In the genomic region with DNA sequence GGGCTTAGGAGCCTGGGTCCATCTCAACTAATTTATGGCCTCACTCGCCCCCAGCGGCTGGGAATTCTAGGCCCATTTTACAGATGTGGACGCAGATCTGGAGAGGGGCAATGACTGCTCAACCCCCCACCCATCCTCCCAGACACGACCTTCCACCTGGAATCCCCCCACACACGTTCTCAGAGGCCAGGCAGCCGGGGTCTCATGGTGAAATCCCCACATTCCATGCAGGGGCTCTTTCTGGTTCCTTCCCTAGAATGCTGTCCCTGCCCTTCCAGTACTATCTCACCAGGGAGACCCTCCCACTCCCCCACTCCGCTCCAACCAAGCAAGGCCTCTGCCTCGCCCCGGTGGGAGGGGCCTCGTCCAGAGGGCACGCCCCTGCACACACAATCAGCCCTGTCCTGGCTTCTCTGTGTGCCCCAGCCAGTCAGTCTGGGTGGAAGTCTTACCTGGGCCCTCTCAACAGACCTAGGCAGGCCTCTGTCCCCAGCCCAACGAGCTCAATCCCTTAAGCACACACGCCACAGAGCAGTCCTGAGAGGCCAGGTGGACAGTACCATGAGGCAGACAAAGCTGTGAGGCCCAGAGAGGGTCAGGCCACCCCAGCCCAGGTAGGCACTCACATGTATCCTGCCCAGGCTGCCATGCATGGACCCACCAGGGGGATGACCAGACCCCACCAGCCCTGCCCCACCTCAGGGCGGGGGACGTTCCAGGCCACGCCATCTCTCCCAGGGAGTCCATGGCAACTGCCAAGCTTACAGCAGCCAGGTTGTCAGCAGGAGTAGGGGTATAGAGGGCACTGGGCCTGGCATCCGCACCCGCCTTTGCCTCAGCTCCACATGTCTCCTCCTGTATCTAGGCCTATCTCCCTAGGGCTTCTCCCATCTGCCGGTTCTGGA, we compare ENCODE assay signal across 8 cellular contexts. TPM values are rescaled to one million over a fixed set of nuclear protein-coding genes. Genes with fewer than 3 reads are reported as not detected.
DNase-seq lines count a peak whose midpoint lies in the region; ATAC-seq and TF ChIP-seq lines count a peak whose summit lies in the region.

No MANE protein-coding gene starts in this region.

- peak; percentile 36 for DNase-seq in activated naive CD8-positive, alpha-beta T cell treated with anti-CD3 and anti-CD28 coated beads for 36 hours
- DNase-seq in left colon: peak; percentile 90
- DNase-seq in thoracic aorta (ENCODE audit: low spot score): no peak
- no peak for DNase-seq in central memory CD4-positive, alpha-beta T cell

- H3K27ac Mint-ChIP-seq in IgD-negative memory B cell: peak overlapping the region; percentile 63 to 89 (median 71)
- no peak overlapping the region for H3K27ac Mint-ChIP-seq in activated naive CD8-positive, alpha-beta T cell treated with anti-CD3 and anti-CD28 coated beads for 36 hours

- H3K9me3 ChIP-seq in BLaER1 treated with 17β-estradiol and CSF1 and Interleukin-3, amounts not matched to agents 10 nM and 100 nM (replicated peaks in 1 of 11): no peaks in the 10 kb centered on the region
- no peaks in the 10 kb centered on the region for H3K9me3 ChIP-seq in thoracic aorta

- peaks cover 0 to 26% (median 0%) of the 10 kb centered on the region in 11 experiments; a peak in 1 of 22 replicates for H4K20me1 ChIP-seq in BLaER1 treated with 17β-estradiol and CSF1 and Interleukin-3, amounts not matched to agents 10 nM and 100 nM

- peak overlapping the region; percentile 95 to 99 (median 97) for H3K4me2 ChIP-seq in BLaER1 treated with 17β-estradiol and CSF1 and Interleukin-3, amounts not matched to agents 10 nM and 100 nM

- intact Hi-C loops in left colon (cut with DNase I, micrococcal nuclease): no loop called here

- H3K4me1 ChIP-seq in BLaER1 treated with 17β-estradiol and CSF1 and Interleukin-3, amounts not matched to agents 10 nM and 100 nM: peaks cover 8 to 38% (median 33%) of the 10 kb centered on the region in 10 experiments
- peaks cover 0 to 19% of the 10 kb centered on the region in 2 donors for H3K4me1 ChIP-seq in thoracic aorta (ENCODE audit: control insufficient read depth in 1 of 2, low read depth in 2 of 2)

- no peak for TF ChIP-seq CTCF in thoracic aorta (IDR thresholded peaks at IDR 0.05)

- H3K9me3 Mint-ChIP-seq in IgD-negative memory B cell: no peaks in the 10 kb centered on the region
- H3K9me3 Mint-ChIP-seq in activated naive CD8-positive, alpha-beta T cell treated with anti-CD3 and anti-CD28 coated beads for 36 hours: no peaks in the 10 kb centered on the region

- H3K27ac ChIP-seq in BLaER1 treated with 17β-estradiol and CSF1 and Interleukin-3, amounts not matched to agents 10 nM and 100 nM: peak overlapping the region; percentile 48 to 82 (median 66); a peak in 15 of 22 replicates
- no peak overlapping the region for H3K27ac ChIP-seq in thoracic aorta

- H3K36me3 Mint-ChIP-seq in IgD-negative memory B cell: peaks cover 2% of the 10 kb centered on the region
- H3K36me3 Mint-ChIP-seq in activated naive CD8-positive, alpha-beta T cell treated with anti-CD3 and anti-CD28 coated beads for 36 hours: peaks cover 5% of the 10 kb centered on the region

- peak overlapping the region; percentile 62 to 80 (median 69) for H3K4me3 ChIP-seq in BLaER1 treated with 17β-estradiol and CSF1 and Interleukin-3, amounts not matched to agents 10 nM and 100 nM
- H3K4me3 ChIP-seq in thoracic aorta: peak overlapping the region; percentile 83

- peaks cover 0 to 20% (median 14%) of the 10 kb centered on the region in 11 experiments; a peak in 11 of 22 replicates for H3K36me3 ChIP-seq in BLaER1 treated with 17β-estradiol and CSF1 and Interleukin-3, amounts not matched to agents 10 nM and 100 nM
- H3K36me3 ChIP-seq in thoracic aorta: peaks cover 2% of the 10 kb centered on the region

- H3K4me1 Mint-ChIP-seq in IgD-negative memory B cell: peaks cover 4 to 6% (median 6%) of the 10 kb centered on the region in 3 donors
- peaks cover 14% of the 10 kb centered on the region for H3K4me1 Mint-ChIP-seq in activated naive CD8-positive, alpha-beta T cell treated with anti-CD3 and anti-CD28 coated beads for 36 hours

- H3K4me3 Mint-ChIP-seq in IgD-negative memory B cell: peak overlapping the region; percentile 45 to 92 (median 87)
- H3K4me3 Mint-ChIP-seq in activated naive CD8-positive, alpha-beta T cell treated with anti-CD3 and anti-CD28 coated beads for 36 hours: peak overlapping the region; percentile 79

- no peaks in the 10 kb centered on the region; a peak in 1 of 22 replicates for H3K27me3 ChIP-seq in BLaER1 treated with 17β-estradiol and CSF1 and Interleukin-3, amounts not matched to agents 10 nM and 100 nM
- no peaks in the 10 kb centered on the region for H3K27me3 ChIP-seq in thoracic aorta (replicated peaks; ENCODE audit: insufficient read depth)

- peak overlapping the region; percentile 67 to 84 (median 81); a peak in 21 of 22 replicates for H3K9ac ChIP-seq in BLaER1 treated with 17β-estradiol and CSF1 and Interleukin-3, amounts not matched to agents 10 nM and 100 nM

- ATAC-seq in left colon (peak; percentile 70), thoracic aorta (ENCODE audit: insufficient number of reproducible peaks, low FRiP score, low read depth) (no peak), GM19397 (IDR thresholded peaks at IDR 0.05; ENCODE audit: unreplicated experiment) (no peak), GM19351 (IDR thresholded peaks at IDR 0.05; ENCODE audit: unreplicated experiment) (no peak)

- no peaks in the 10 kb centered on the region for H3K27me3 Mint-ChIP-seq in IgD-negative memory B cell
- no peaks in the 10 kb centered on the region for H3K27me3 Mint-ChIP-seq in activated naive CD8-positive, alpha-beta T cell treated with anti-CD3 and anti-CD28 coated beads for 36 hours

RNA-seq across cellular contexts. Expression of gene ANKRD9, which starts 1.3 kb away (rescaled TPM):
- polyA plus RNA-seq in IgD-negative memory B cell: 0.93 TPM
- 10 to 100 TPM; 10.7 to 10.9 TPM for total RNA-seq in activated naive CD8-positive, alpha-beta T cell treated with anti-CD3 and anti-CD28 coated beads for 36 hours
- total RNA-seq in left colon: 100 to 1,000 TPM; 105 to 117 TPM
- 10 to 100 TPM; 36.3 to 56.3 TPM for total RNA-seq in thoracic aorta

Comparison
In these comparisons a context has a peak if more than half of its experiments do, and no peak if none do; other contexts are left out.
1. H3K27ac ChIP-seq: peak in BLaER1 treated with 17β-estradiol and CSF1 and Interleukin-3, amounts not matched to agents 10 nM and 100 nM (11 of 11); none in thoracic aorta (0 of 2).
2. DNase-seq: peak in activated naive CD8-positive, alpha-beta T cell treated with anti-CD3 and anti-CD28 coated beads for 36 hours (single experiment) and left colon (2 of 2); none in thoracic aorta (single experiment) and central memory CD4-positive, alpha-beta T cell (single experiment).